Comparison of ENCODE assay signal across 4 cellular contexts in genomic region chr6:24382891-24383494, GRCh38. TPM values are rescaled to one million over a fixed set of nuclear protein-coding genes. Genes with fewer than 3 reads are reported as not detected.
"Had no signal": no experiment of that assay in that cellular context is flagged by ENCODE, and none has a peak within 500 bp of the region (broad histone marks: within the 10 kb centered on the region; RNA-seq: fewer than 3 reads in every experiment).

No MANE protein-coding gene starts in this region.

RNA-seq across cellular contexts. Expression of gene DCDC2, which starts 25.1 kb away (rescaled TPM):
- total RNA-seq: esophagus muscularis mucosa, pulmonary artery endothelial cell, right atrium auricular region had no signal
- polyA plus RNA-seq: immature natural killer cell had no signal
